21 cellular contexts compared by ENCODE assay signal in the genomic region with DNA sequence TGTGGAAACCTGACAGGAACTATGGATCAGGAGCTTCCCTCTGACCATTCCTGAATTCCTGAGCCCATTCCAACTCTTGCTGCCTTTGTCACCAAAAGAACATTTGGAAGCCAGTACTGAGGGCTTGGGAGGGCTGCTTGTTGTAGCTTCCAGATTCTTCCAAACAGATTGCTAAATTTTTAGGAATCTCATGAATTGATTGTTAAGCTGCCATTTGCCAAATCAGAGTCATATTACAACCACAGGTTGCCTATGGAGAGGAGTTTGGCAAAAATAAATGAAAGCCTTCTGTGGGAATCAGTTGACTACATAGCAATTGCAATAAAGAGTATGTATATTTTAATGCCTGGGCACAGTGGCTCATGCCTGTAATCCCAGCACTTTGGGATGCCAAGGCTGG. TPM values are rescaled to one million over a fixed set of nuclear protein-coding genes. Genes with fewer than 3 reads are reported as not detected.
"Had no signal": no experiment of that assay in that cellular context is flagged by ENCODE, and none has a peak within 500 bp of the region (broad histone marks: within the 10 kb centered on the region; RNA-seq: fewer than 3 reads in every experiment).

No MANE protein-coding gene starts in this region.

- H3K36me3 ChIP-seq: adrenal gland, gastroesophageal sphincter, neutrophil, pancreas had no signal

- H3K4me1 Mint-ChIP-seq: activated T-helper 17 cell treated with anti-CD3 and anti-CD28 coated beads, Interleukin-2, amount 50 U/mL, for 72 hours; nephron; WTC11 had no signal

- H3K27ac Mint-ChIP-seq: activated naive CD8-positive, alpha-beta T cell; activated T-cell treated with anti-CD3 and anti-CD28 coated beads, Interleukin-2, amount 50 U/mL, for 24 hours; activated T-helper 17 cell treated with anti-CD3 and anti-CD28 coated beads, Interleukin-2, amount 50 U/mL, for 72 hours; nephron; T-helper 1 cell treated with Interleukin-12 subunit alpha and Interleukin-12 subunit beta and Interleukin-4 antibody, amounts not matched to agents 30 μg/mL and 1 μg/mL, for 36 hours; WTC11 had no signal

- H3K36me3 Mint-ChIP-seq: activated naive CD8-positive, alpha-beta T cell; WTC11 had no signal

- ATAC-seq: activated T-helper 17 cell treated with anti-CD3 and anti-CD28 coated beads, Interleukin-2, amount 50 U/mL, for 72 hours; gastroesophageal sphincter; pancreas; psoas muscle; right cardiac atrium; WTC11 had no signal

- H3K27me3 ChIP-seq: adrenal gland, neutrophil, pancreas had no signal

- DNase-seq: activated CD8-positive, alpha-beta memory T cell treated with anti-CD3 and anti-CD28 coated beads for 24 hours; activated CD8-positive, alpha-beta memory T cell treated with anti-CD3 and anti-CD28 coated beads, Interleukin-2, amount 50 U/mL, for 4 hours; activated T-cell treated with anti-CD3 and anti-CD28 coated beads, Interleukin-2, amount 50 U/mL, for 24 hours; adrenal gland; head of caudate nucleus; hypothalamus; mesenchymal stem cell; pancreas; psoas muscle; right cardiac atrium; stimulated activated CD4-positive, alpha-beta T cell treated with anti-CD3 and anti-CD28 coated beads, Interleukin-4, amount 100 ng/mL, for 24 hours; stimulated activated naive CD4-positive, alpha-beta T cell treated with Interleukin-2 at 50 U/mL for 16 hours; T1000 had no signal

- H3K4me1 ChIP-seq: gastroesophageal sphincter, psoas muscle had no signal

- H3K9me3 ChIP-seq: adrenal gland, gastroesophageal sphincter, neutrophil, pancreas, psoas muscle had no signal

- H3K27ac ChIP-seq: adrenal gland, epithelial cell of prostate, gastroesophageal sphincter, neutrophil, pancreas, psoas muscle had no signal

- H3K9me3 Mint-ChIP-seq: activated T-cell treated with anti-CD3 and anti-CD28 coated beads, Interleukin-2, amount 50 U/mL, for 24 hours; activated T-helper 17 cell treated with anti-CD3 and anti-CD28 coated beads, Interleukin-2, amount 50 U/mL, for 72 hours; nephron; T-helper 1 cell treated with Interleukin-12 subunit alpha and Interleukin-12 subunit beta and Interleukin-4 antibody, amounts not matched to agents 30 μg/mL and 1 μg/mL, for 36 hours had no signal

- H3K4me3 Mint-ChIP-seq: activated naive CD8-positive, alpha-beta T cell; activated T-cell treated with anti-CD3 and anti-CD28 coated beads, Interleukin-2, amount 50 U/mL, for 24 hours; activated T-helper 17 cell treated with anti-CD3 and anti-CD28 coated beads, Interleukin-2, amount 50 U/mL, for 72 hours; nephron; T-helper 1 cell treated with Interleukin-12 subunit alpha and Interleukin-12 subunit beta and Interleukin-4 antibody, amounts not matched to agents 30 μg/mL and 1 μg/mL, for 36 hours; WTC11 had no signal

- H3K4me3 ChIP-seq: adrenal gland, gastroesophageal sphincter, pancreas, psoas muscle had no signal

RNA-seq across cellular contexts. Expression of a gene that starts 39.2 kb away (rescaled TPM):
- total RNA-seq: adrenal gland, psoas muscle, WTC11 had no signal
- polyA plus RNA-seq: psoas muscle, right cardiac atrium had no signal
